ENCODE assay signal across 8 cellular contexts in the genomic region with DNA sequence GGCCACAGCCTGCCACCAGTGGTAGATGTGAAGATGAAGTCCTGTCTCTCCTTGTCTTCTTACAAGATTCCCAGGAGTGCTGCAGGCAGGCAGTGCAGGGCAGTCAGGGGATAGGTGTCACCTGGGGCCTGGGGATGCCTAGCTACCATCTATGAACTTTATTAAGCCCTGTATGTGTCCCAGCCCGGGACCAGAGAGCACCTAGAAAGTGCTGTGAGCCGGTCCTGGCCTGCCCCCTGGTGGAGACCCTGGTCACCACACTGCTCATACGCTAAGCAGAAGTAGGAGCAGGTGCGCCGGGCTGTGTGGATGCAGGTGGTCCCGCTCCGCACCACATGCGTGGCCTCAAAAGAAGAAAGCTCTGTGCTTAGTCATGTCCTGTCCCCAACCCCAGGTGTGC.
DNase-seq lines count a peak whose midpoint lies in the region; TF ChIP-seq lines count a peak whose summit lies in the region.
"Not testable (repeated sequence)": the region's sequence is repeated elsewhere in the genome, so short reads cannot be mapped to it uniquely, and the experiment has no call there.

No MANE protein-coding gene starts in this region.

- not testable (repeated sequence) for H4K5ac ChIP-seq in mesendoderm (ENCODE audit: low read length)

- not testable (repeated sequence) for H3K36me3 ChIP-seq in WERI-Rb-1; mesendoderm (ENCODE audit: control insufficient read depth, insufficient read depth, low read length)

- not testable (repeated sequence) for H3K4me2 ChIP-seq in mesendoderm (ENCODE audit: low read length)

- not testable (repeated sequence) for H3K9me3 ChIP-seq in WERI-Rb-1 (ENCODE audit: severe bottlenecking)

- not testable (repeated sequence) for H2BK5ac ChIP-seq in mesendoderm (ENCODE audit: low read length)

- DNase-seq in 8988T (peak; percentile 16), GM13977 (ENCODE audit: low spot score) (peak; percentile 31), MV-4-11 (lab: John Stamatoyannopoulos, UW) (peak; percentile 11), WERI-Rb-1 (peak; percentile 68), erythroblast (lab: John Stamatoyannopoulos, UW) (peak; percentile 30 to 56), mesendoderm (peak; percentile 40)
- peak; percentile 30 for DNase-seq in activated naive CD4-positive, alpha-beta T cell treated with anti-CD3 and anti-CD28 coated beads, Interleukin-2, amount 50 U/mL, for 16 hours
- peak; percentile 6 to 39 for DNase-seq in stimulated activated CD4-positive, alpha-beta T cell treated with anti-CD3 and anti-CD28 coated beads, Interleukin-12 subunit alpha, Interleukin-12 subunit beta, amount 100 ng/mL, for 24 hours (ENCODE audit: low read depth in 2 of 2)

- H3K4me1 ChIP-seq in mesendoderm (ENCODE audit: control insufficient read depth, low read depth, low read length), result not testable (repeated sequence)

- not testable (repeated sequence) for TF ChIP-seq POLR2A in erythroblast (IDR thresholded peaks at IDR 0.05; ENCODE audit: low read length)

- not testable (repeated sequence) for H3K4me3 ChIP-seq in WERI-Rb-1 (ENCODE audit: low read depth, low read length); mesendoderm (ENCODE audit: low read length)

- not testable (repeated sequence) for H2BK15ac ChIP-seq in mesendoderm (replicated peaks; ENCODE audit: low read depth)

- not testable (repeated sequence) for H3K27me3 ChIP-seq in WERI-Rb-1 (ENCODE audit: insufficient read depth, low read depth, severe bottlenecking); mesendoderm (ENCODE audit: insufficient read depth, low read length, poor library complexity)

- not testable (repeated sequence) for H4K8ac ChIP-seq in mesendoderm (ENCODE audit: low read depth, low read length)

- TF ChIP-seq CTCF in GM13977 (IDR thresholded peaks at IDR 0.05; ENCODE audit: extremely low read depth, insufficient read depth, missing control alignments) (peak; percentile 49), WERI-Rb-1 (IDR thresholded peaks at IDR 0.05; ENCODE audit: low read depth, low read length) (peak; percentile 67)

- not testable (repeated sequence) for H2AK5ac ChIP-seq in mesendoderm (ENCODE audit: low read length)

- H3K18ac ChIP-seq in mesendoderm (ENCODE audit: low read length), result not testable (repeated sequence)

- H2BK120ac ChIP-seq in mesendoderm (ENCODE audit: low read depth, low read length), result not testable (repeated sequence)

- H3K4ac ChIP-seq in mesendoderm (ENCODE audit: low read depth, low read length), result not testable (repeated sequence)

- H3K56ac ChIP-seq in mesendoderm (ENCODE audit: low read length), result not testable (repeated sequence)

- not testable (repeated sequence) for H3K27ac ChIP-seq in WERI-Rb-1; mesendoderm (ENCODE audit: low read depth, low read length)

- WGBS in mesendoderm (ENCODE audit: extremely low coverage, insufficient coverage, low lambda C conversion rate), result no CpG with 5 or more reads among the region's 8 CpGs

- not testable (repeated sequence) for H3K79me1 ChIP-seq in mesendoderm (ENCODE audit: low read length)

- not testable (repeated sequence) for H3K23ac ChIP-seq in mesendoderm (ENCODE audit: low read length)

- in situ Hi-C loops in GM13977 (cut with MboI; ENCODE audit: low pct_unique_long_range_greater_than_20kb, low sequenced_read_pairs, unreplicated experiment), result not testable (repeated sequence)

- not testable (repeated sequence) for H3K9ac ChIP-seq in mesendoderm (ENCODE audit: low read length)

- H3K79me2 ChIP-seq in mesendoderm (ENCODE audit: control insufficient read depth, insufficient read depth, low read length), result not testable (repeated sequence)

Comparison
In these comparisons a context has a peak if more than half of its experiments do, and no peak if none do; other contexts are left out.
1. DNase-seq: peak in every context shown above with its lines; median percentile 68 in WERI-Rb-1; 43 in erythroblast; 40 in mesendoderm; 31 in GM13977; 30 in activated naive CD4-positive, alpha-beta T cell treated with anti-CD3 and anti-CD28 coated beads, Interleukin-2, amount 50 U/mL, for 16 hours; 22 in stimulated activated CD4-positive, alpha-beta T cell treated with anti-CD3 and anti-CD28 coated beads, Interleukin-12 subunit alpha, Interleukin-12 subunit beta, amount 100 ng/mL, for 24 hours; 16 in 8988T; 11 in MV-4-11.